ENCODE assay signal across 9 cellular contexts in the genomic region with DNA sequence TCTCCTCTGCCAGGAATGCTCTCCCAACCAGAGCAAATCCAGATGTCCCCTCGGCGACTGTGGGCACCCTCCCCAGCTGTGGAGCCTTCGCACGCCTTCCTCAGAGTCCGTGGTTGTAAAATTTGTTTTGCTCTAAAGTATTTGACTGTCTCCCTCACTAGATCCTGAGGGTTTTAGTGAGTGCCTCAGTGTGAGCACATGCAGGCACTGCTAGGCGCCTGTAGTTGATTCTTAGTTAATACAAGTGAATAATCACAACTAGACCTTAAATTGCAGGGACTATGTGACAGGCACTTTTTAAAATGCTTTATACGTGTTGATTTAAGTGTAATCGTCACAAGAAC. TPM values are rescaled to one million over a fixed set of nuclear protein-coding genes. Genes with fewer than 3 reads are reported as not detected.
DNase-seq lines count a peak whose midpoint lies in the region; ATAC-seq and FAIRE-seq lines count a peak whose summit lies in the region.
"Had no signal": no experiment of that assay in that cellular context is flagged by ENCODE, and none has a peak within 500 bp of the region (broad histone marks: within the 10 kb centered on the region; RNA-seq: fewer than 3 reads in every experiment).

No MANE protein-coding gene starts in this region.

- peaks cover 20% of the 10 kb centered on the region for H3K27me3 Mint-ChIP-seq in activated naive CD4-positive, alpha-beta T cell treated with anti-CD3 and anti-CD28 coated beads, Interleukin-2, amount 10 ng/mL, durations not matched to agents 7 days and 5 days
- no peaks in the 10 kb centered on the region for H3K27me3 Mint-ChIP-seq in activated CD4-positive, alpha-beta memory T cell treated with anti-CD3 and anti-CD28 coated beads for 36 hours
- no peaks in the 10 kb centered on the region for H3K27me3 Mint-ChIP-seq in stimulated activated naive B cell treated with anti-CD40 and anti-IgM and Interleukin-4, amounts not matched to agents 10 μg/mL and 1 μg/mL and 100 μg/mL, for 72 hours

- H3K9me3 Mint-ChIP-seq in activated naive CD4-positive, alpha-beta T cell treated with anti-CD3 and anti-CD28 coated beads, Interleukin-2, amount 10 ng/mL, durations not matched to agents 7 days and 5 days, result no peaks in the 10 kb centered on the region
- H3K9me3 Mint-ChIP-seq in activated CD4-positive, alpha-beta memory T cell treated with anti-CD3 and anti-CD28 coated beads for 36 hours, result no peaks in the 10 kb centered on the region
- no peaks in the 10 kb centered on the region for H3K9me3 Mint-ChIP-seq in stimulated activated naive B cell treated with anti-CD40 and anti-IgM and Interleukin-4, amounts not matched to agents 10 μg/mL and 1 μg/mL and 100 μg/mL, for 72 hours

- H3K9me3 ChIP-seq in iPS-15b (ENCODE audit: control insufficient read depth, insufficient read depth, low read length), result no peaks in the 10 kb centered on the region

- DNase-seq in activated naive CD4-positive, alpha-beta T cell treated with anti-CD3 and anti-CD28 coated beads, Interleukin-2, amount 10 ng/mL, durations not matched to agents 7 days and 5 days, result no peak
- no peak for DNase-seq in activated naive CD4-positive, alpha-beta T cell (lab: John Stamatoyannopoulos, UW)
- no peak for DNase-seq in activated CD4-positive, alpha-beta memory T cell treated with anti-CD3 and anti-CD28 coated beads for 36 hours
- no peak for DNase-seq in stimulated activated naive B cell treated with anti-CD40 and anti-IgM and Interleukin-4, amounts not matched to agents 10 μg/mL and 1 μg/mL and 100 μg/mL, for 72 hours
- DNase-seq in frontal cortex (ENCODE audit: low spot score in 2 of 2), result no peak
- DNase-seq in OCI-M2 (lab: John Stamatoyannopoulos, UW; ENCODE audit: unreplicated experiment), result no peak

- peak overlapping the region; percentile 42 for H3K9ac ChIP-seq in iPS-15b (ENCODE audit: low read depth, low read length)

- no peak for FAIRE-seq in frontal cortex (lab: Jason Lieb, UNC)
- FAIRE-seq: colon had no signal

- no peaks in the 10 kb centered on the region for H3K36me3 ChIP-seq in iPS-15b (ENCODE audit: control insufficient read depth, insufficient read depth, low read length)

- peak overlapping the region; percentile 91 for H3K4me3 Mint-ChIP-seq in activated naive CD4-positive, alpha-beta T cell treated with anti-CD3 and anti-CD28 coated beads, Interleukin-2, amount 10 ng/mL, durations not matched to agents 7 days and 5 days
- H3K4me3 Mint-ChIP-seq in activated CD4-positive, alpha-beta memory T cell treated with anti-CD3 and anti-CD28 coated beads for 36 hours, result peak overlapping the region; percentile 99
- H3K4me3 Mint-ChIP-seq in stimulated activated naive B cell treated with anti-CD40 and anti-IgM and Interleukin-4, amounts not matched to agents 10 μg/mL and 1 μg/mL and 100 μg/mL, for 72 hours, result no peak overlapping the region

- ATAC-seq in stimulated activated naive B cell treated with anti-CD40 and anti-IgM and Interleukin-4, amounts not matched to agents 10 μg/mL and 1 μg/mL and 100 μg/mL, for 72 hours (replicated peaks), result peak; percentile 21 to 37
- ATAC-seq in GM18873 (IDR thresholded peaks at IDR 0.05; ENCODE audit: low FRiP score, unreplicated experiment), result no peak

- H3K36me3 Mint-ChIP-seq in activated naive CD4-positive, alpha-beta T cell treated with anti-CD3 and anti-CD28 coated beads, Interleukin-2, amount 10 ng/mL, durations not matched to agents 7 days and 5 days, result peaks cover 6% of the 10 kb centered on the region
- H3K36me3 Mint-ChIP-seq in activated CD4-positive, alpha-beta memory T cell treated with anti-CD3 and anti-CD28 coated beads for 36 hours, result peaks cover 5% of the 10 kb centered on the region
- peaks cover 5 to 9% of the 10 kb centered on the region in 2 donors for H3K36me3 Mint-ChIP-seq in stimulated activated naive B cell treated with anti-CD40 and anti-IgM and Interleukin-4, amounts not matched to agents 10 μg/mL and 1 μg/mL and 100 μg/mL, for 72 hours

- POLR2A ChIA-PET in activated CD4-positive, alpha-beta memory T cell treated with anti-CD3 and anti-CD28 coated beads for 36 hours (lab: Charles Lee), result interaction anchor here (0.8 to 2.6 kb wide), 11 partner anchors 9 to 218 kb away, joined by 3 to 21 read pairs (median 4); partner anchors contain the start of genes C6orf89 and PPIL1

- H3K4me3 ChIP-seq in iPS-15b (ENCODE audit: low read depth, low read length), result peak overlapping the region; percentile 84

- peaks cover 21% of the 10 kb centered on the region for H3K4me1 Mint-ChIP-seq in activated naive CD4-positive, alpha-beta T cell treated with anti-CD3 and anti-CD28 coated beads, Interleukin-2, amount 10 ng/mL, durations not matched to agents 7 days and 5 days
- peaks cover 12% of the 10 kb centered on the region for H3K4me1 Mint-ChIP-seq in activated CD4-positive, alpha-beta memory T cell treated with anti-CD3 and anti-CD28 coated beads for 36 hours (ENCODE audit: low read depth)
- peaks cover 13 to 25% of the 10 kb centered on the region in 2 donors for H3K4me1 Mint-ChIP-seq in stimulated activated naive B cell treated with anti-CD40 and anti-IgM and Interleukin-4, amounts not matched to agents 10 μg/mL and 1 μg/mL and 100 μg/mL, for 72 hours

- peak overlapping the region; percentile 95 for H3K27ac Mint-ChIP-seq in activated naive CD4-positive, alpha-beta T cell treated with anti-CD3 and anti-CD28 coated beads, Interleukin-2, amount 10 ng/mL, durations not matched to agents 7 days and 5 days
- peak overlapping the region; percentile 90 for H3K27ac Mint-ChIP-seq in activated CD4-positive, alpha-beta memory T cell treated with anti-CD3 and anti-CD28 coated beads for 36 hours
- H3K27ac Mint-ChIP-seq in stimulated activated naive B cell treated with anti-CD40 and anti-IgM and Interleukin-4, amounts not matched to agents 10 μg/mL and 1 μg/mL and 100 μg/mL, for 72 hours, result peak overlapping the region; percentile 98

- H3K4me1 ChIP-seq in iPS-15b (ENCODE audit: control insufficient read depth, insufficient read depth, low read length), result peaks cover 17% of the 10 kb centered on the region

- no peaks in the 10 kb centered on the region for H3K27me3 ChIP-seq in iPS-15b (ENCODE audit: control insufficient read depth, insufficient read depth, low read length)

- intact Hi-C loops in activated CD4-positive, alpha-beta memory T cell treated with anti-CD3 and anti-CD28 coated beads for 36 hours (cut with micrococcal nuclease), result loop anchor here (1.0 to 10.0 kb wide), 4 partner anchors 32 to 392 kb away; partner anchors contain the start of gene SRSF3

- CTCF ChIA-PET in activated naive CD4-positive, alpha-beta T cell treated with anti-CD3 and anti-CD28 coated beads, Interleukin-2, amount 10 ng/mL, durations not matched to agents 7 days and 5 days (lab: Charles Lee), result interaction anchor here (1.4 to 3.3 kb wide), 2 partner anchors 32 to 223 kb away, joined by 6 to 17 read pairs; no protein-coding TSS in a partner anchor
- CTCF ChIA-PET in activated CD4-positive, alpha-beta memory T cell treated with anti-CD3 and anti-CD28 coated beads for 36 hours (lab: Charles Lee), result interaction anchor here (0.7 to 3.7 kb wide), 8 partner anchors 31 to 222 kb away, joined by 3 to 28 read pairs (median 3); partner anchors contain the start of gene C6orf89

RNA-seq across cellular contexts. Expression of gene MTCH1, which starts 0.7 kb away (rescaled TPM):
- total RNA-seq in activated CD4-positive, alpha-beta memory T cell treated with anti-CD3 and anti-CD28 coated beads for 36 hours, result 100 to 1,000 TPM; 109 to 114 TPM
- total RNA-seq in frontal cortex, result 152 TPM

RNA-seq across cellular contexts. Expression of gene FGD2, which starts 18.8 kb away (rescaled TPM):
- under 1 TPM; 0.48 to 0.52 TPM for total RNA-seq in activated CD4-positive, alpha-beta memory T cell treated with anti-CD3 and anti-CD28 coated beads for 36 hours
- 0.82 TPM for total RNA-seq in frontal cortex

RNA-seq across cellular contexts. Expression of gene PI16, which starts 32.1 kb away (rescaled TPM):
- 1 to 10 TPM; 1.0 to 1.1 TPM for total RNA-seq in activated CD4-positive, alpha-beta memory T cell treated with anti-CD3 and anti-CD28 coated beads for 36 hours
- under 0.01 TPM for total RNA-seq in frontal cortex

Comparison
In these comparisons a context has a peak if more than half of its experiments do, and no peak if none do; other contexts are left out.
1. H3K4me3 Mint-ChIP-seq: peak in activated naive CD4-positive, alpha-beta T cell treated with anti-CD3 and anti-CD28 coated beads, Interleukin-2, amount 10 ng/mL, durations not matched to agents 7 days and 5 days (single experiment) and activated CD4-positive, alpha-beta memory T cell treated with anti-CD3 and anti-CD28 coated beads for 36 hours (single experiment); none in stimulated activated naive B cell treated with anti-CD40 and anti-IgM and Interleukin-4, amounts not matched to agents 10 μg/mL and 1 μg/mL and 100 μg/mL, for 72 hours (0 of 2).
2. Peak in every context shown above with its lines, with median percentiles within 50 percentile points of each other: H3K27ac Mint-ChIP-seq.